ENCODE assay signal across 8 cellular contexts in the genomic region with DNA sequence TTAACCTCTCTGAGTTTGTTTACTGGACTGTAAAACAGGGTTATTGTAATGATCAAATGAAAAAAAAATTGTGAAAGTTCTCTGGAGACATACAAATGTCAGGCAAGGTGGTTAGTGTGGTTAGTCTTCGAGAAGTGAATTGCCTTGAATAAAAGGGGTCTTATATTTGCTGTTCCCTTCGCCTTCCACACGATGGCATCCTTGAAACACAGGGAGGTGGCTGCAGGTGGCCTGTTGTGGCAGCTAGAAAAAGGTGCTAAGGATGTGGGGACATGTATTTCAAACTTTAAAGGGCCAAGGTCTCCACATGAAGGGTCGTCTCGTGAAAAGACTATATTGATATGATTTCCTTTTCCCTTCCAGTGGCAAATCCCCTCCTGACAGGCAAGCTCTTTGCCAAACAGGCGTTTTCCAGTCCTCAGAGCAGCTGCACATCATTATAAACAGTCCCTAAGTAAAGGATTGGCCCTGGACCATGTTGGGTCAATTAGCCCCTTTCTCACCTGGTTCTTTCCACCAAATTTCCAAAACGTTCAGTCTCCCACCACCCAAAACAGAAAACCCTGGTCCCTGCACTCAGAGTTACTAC.
DNase-seq lines count a peak whose midpoint lies in the region; ATAC-seq and TF ChIP-seq lines count a peak whose summit lies in the region.

No MANE protein-coding gene starts in this region.

- H3K27me3 Mint-ChIP-seq in activated CD8-positive, alpha-beta memory T cell treated with anti-CD3 and anti-CD28 coated beads, Interleukin-2, amount 10 ng/mL, durations not matched to agents 7 days and 5 days, result no peaks in the 10 kb centered on the region

- peaks cover 38% of the 10 kb centered on the region for H3K4me1 Mint-ChIP-seq in activated CD8-positive, alpha-beta memory T cell treated with anti-CD3 and anti-CD28 coated beads, Interleukin-2, amount 10 ng/mL, durations not matched to agents 7 days and 5 days

- no peaks in the 10 kb centered on the region for H3K79me2 ChIP-seq in ACC112 (ENCODE audit: control insufficient read depth, insufficient read depth, low read length, unreplicated experiment)

- TF ChIP-seq CTCF in GM12874 (IDR thresholded peaks at IDR 0.05; ENCODE audit: insufficient read depth, low read depth, low read length) (peak; percentile 65), esophagus muscularis mucosa (IDR thresholded peaks at IDR 0.05) (peak; percentile 56 to 70 (median 67))

- H3K27me3 ChIP-seq in ACC112 (ENCODE audit: insufficient read depth, low read length) (no peaks in the 10 kb centered on the region), esophagus muscularis mucosa (no peaks in the 10 kb centered on the region)

- no peaks in the 10 kb centered on the region for H3K9me3 ChIP-seq in esophagus muscularis mucosa

- H2AFZ ChIP-seq in ACC112 (ENCODE audit: low read length, unreplicated experiment), result no peak overlapping the region

- intact Hi-C loops in esophagus muscularis mucosa (cut with DNase I), result loop anchor here (10.0 kb wide), 1 partner anchor 421 kb away; no protein-coding TSS in a partner anchor

- WGBS in esophagus muscularis mucosa, result 59% methylated on average over 7 of the region's 7 CpGs

- no peaks in the 10 kb centered on the region for H3K9me3 Mint-ChIP-seq in activated CD8-positive, alpha-beta memory T cell treated with anti-CD3 and anti-CD28 coated beads, Interleukin-2, amount 10 ng/mL, durations not matched to agents 7 days and 5 days (ENCODE audit: low read depth)

- no peak for TF ChIP-seq POLR2A in esophagus muscularis mucosa (IDR thresholded peaks at IDR 0.05; ENCODE audit: low read depth)

- H3K36me3 Mint-ChIP-seq in activated CD8-positive, alpha-beta memory T cell treated with anti-CD3 and anti-CD28 coated beads, Interleukin-2, amount 10 ng/mL, durations not matched to agents 7 days and 5 days, result no peaks in the 10 kb centered on the region

- CTCF ChIA-PET in activated CD8-positive, alpha-beta memory T cell treated with anti-CD3 and anti-CD28 coated beads, Interleukin-2, amount 10 ng/mL, durations not matched to agents 7 days and 5 days (lab: Charles Lee), result interaction anchor here (1.1 to 2.4 kb wide), 7 partner anchors 11 to 418 kb away, joined by 3 to 22 read pairs (median 6); no protein-coding TSS in a partner anchor

- peak; percentile 34 for ATAC-seq in activated CD8-positive, alpha-beta memory T cell treated with anti-CD3 and anti-CD28 coated beads, Interleukin-2, amount 10 ng/mL, durations not matched to agents 7 days and 5 days
- no peak for ATAC-seq in GM21390 (IDR thresholded peaks at IDR 0.05; ENCODE audit: unreplicated experiment)

- DNase-seq in NCI-H446 (lab: John Stamatoyannopoulos, UW) (peak; percentile 35 to 63), esophagus muscularis mucosa (ENCODE audit: extremely low spot score) (peak; percentile 47), renal cortical epithelial cell (ENCODE audit: low read depth) (peak; percentile 42), hippocampal formation (lab: John Stamatoyannopoulos, UW) (no peak)
- DNase-seq in activated CD8-positive, alpha-beta memory T cell treated with anti-CD3 and anti-CD28 coated beads, Interleukin-2, amount 10 ng/mL, durations not matched to agents 7 days and 5 days, result peak; percentile 71

- H3K36me3 ChIP-seq in ACC112 (ENCODE audit: insufficient read depth, low read length) (no peaks in the 10 kb centered on the region), esophagus muscularis mucosa (no peaks in the 10 kb centered on the region)

- no peak overlapping the region for H3K4me3 Mint-ChIP-seq in activated CD8-positive, alpha-beta memory T cell treated with anti-CD3 and anti-CD28 coated beads, Interleukin-2, amount 10 ng/mL, durations not matched to agents 7 days and 5 days

- no peak overlapping the region for H3K27ac Mint-ChIP-seq in activated CD8-positive, alpha-beta memory T cell treated with anti-CD3 and anti-CD28 coated beads, Interleukin-2, amount 10 ng/mL, durations not matched to agents 7 days and 5 days

- peak overlapping the region; percentile 99; the same call in 1 of the 2 replicates for H3K27ac ChIP-seq in ACC112 (ENCODE audit: low read depth, low read length)
- H3K27ac ChIP-seq in esophagus muscularis mucosa (replicated peaks in 1 of 4), result no peak overlapping the region

- peaks cover 46% of the 10 kb centered on the region for H3K4me1 ChIP-seq in ACC112 (ENCODE audit: control insufficient read depth, insufficient read depth, low read length, unreplicated experiment)
- peaks cover under 1 to 33% (median 26%) of the 10 kb centered on the region in 4 donors for H3K4me1 ChIP-seq in esophagus muscularis mucosa

- no peak for TF ChIP-seq EP300 in esophagus muscularis mucosa (IDR thresholded peaks at IDR 0.05)

- H3K4me3 ChIP-seq in ACC112 (ENCODE audit: low read depth, low read length) (no peak overlapping the region), esophagus muscularis mucosa (no peak overlapping the region)

Comparison
In these comparisons a context has a peak if more than half of its experiments do, and no peak if none do; other contexts are left out.
1. DNase-seq: peak in NCI-H446 (2 of 2), activated CD8-positive, alpha-beta memory T cell treated with anti-CD3 and anti-CD28 coated beads, Interleukin-2, amount 10 ng/mL, durations not matched to agents 7 days and 5 days (single experiment), esophagus muscularis mucosa (single experiment) and renal cortical epithelial cell (single experiment); none in hippocampal formation (0 of 2).